In genomic region chr4:57344296-57344695, GRCh38 we compare ENCODE assay signal across 15 cellular contexts.
A peak's percentile ranks its signal among the peaks of the same experiment; 100 is the strongest.
DNase-seq lines count a peak whose midpoint lies in the region; TF ChIP-seq lines count a peak whose summit lies in the region.
"Had no signal": no experiment of that assay in that cellular context is flagged by ENCODE, and none has a peak within 500 bp of the region (broad histone marks: within the 10 kb centered on the region; RNA-seq: fewer than 3 reads in every experiment).

No MANE protein-coding gene starts in this region.

- peak overlapping the region; percentile 6 for H3K4me2 ChIP-seq in GM23248 (ENCODE audit: unreplicated experiment)
- H3K4me2 ChIP-seq: BLaER1 treated with 17β-estradiol and CSF1 and Interleukin-3, amounts not matched to agents 10 nM and 100 nM had no signal

- H3K9ac ChIP-seq in GM23248: no peak overlapping the region
- H3K9ac ChIP-seq: BLaER1 treated with 17β-estradiol and CSF1 and Interleukin-3, amounts not matched to agents 10 nM and 100 nM had no signal

- no peaks in the 10 kb centered on the region for H3K9me3 Mint-ChIP-seq in HFFc6

- no peak for TF ChIP-seq POLR2A in spleen (IDR thresholded peaks at IDR 0.05)

- in situ Hi-C loops in GM23248 (cut with MboI): no loop called here

- H3K9me3 ChIP-seq in GM23248 (ENCODE audit: low read depth) (no peaks in the 10 kb centered on the region), spleen (peaks cover 0 to 3% (median 0%) of the 10 kb centered on the region in 8 donors)
- H3K9me3 ChIP-seq: BLaER1 treated with 17β-estradiol and CSF1 and Interleukin-3, amounts not matched to agents 10 nM and 100 nM had no signal

- H2AFZ ChIP-seq in GM23248: no peak overlapping the region

- H3K27ac ChIP-seq in GM23248 (no peak overlapping the region), spleen (no peak overlapping the region)
- H3K27ac ChIP-seq: BLaER1 treated with 17β-estradiol and CSF1 and Interleukin-3, amounts not matched to agents 10 nM and 100 nM; HL-60 had no signal

- H3K4me1 Mint-ChIP-seq in HFFc6 (ENCODE audit: low read depth): peaks cover 5% of the 10 kb centered on the region; the same call in 1 of the 2 replicates
- H3K4me1 Mint-ChIP-seq: B cell had no signal

- no peak overlapping the region for H3K27ac Mint-ChIP-seq in HFFc6
- H3K27ac Mint-ChIP-seq: B cell; CD8-positive, alpha-beta T cell had no signal

- no peaks in the 10 kb centered on the region for H4K20me1 ChIP-seq in GM23248 (ENCODE audit: insufficient read depth)
- H4K20me1 ChIP-seq: BLaER1 treated with 17β-estradiol and CSF1 and Interleukin-3, amounts not matched to agents 10 nM and 100 nM had no signal

- H3K27me3 ChIP-seq in GM23248 (replicated peaks; ENCODE audit: insufficient read depth) (0 out of 2 replicates have a peak, but pooled peaks cover 7% of the 10 kb centered on the region), spleen (replicated peaks in 1 of 7) (no peaks in the 10 kb centered on the region)
- H3K27me3 ChIP-seq: BLaER1 treated with 17β-estradiol and CSF1 and Interleukin-3, amounts not matched to agents 10 nM and 100 nM had no signal

- H3F3A ChIP-seq in GM23248 (ENCODE audit: insufficient read depth): no peaks in the 10 kb centered on the region; the same call in 1 of the 2 replicates

- WGBS in GM23248 (ENCODE audit: low coverage in 1 of 2, low lambda C conversion rate in 2 of 2, missing lambda C conversion rate in 2 of 2), 2 experiments: 21 to 25% methylated on average over 2 of the region's 2 CpGs
- 57 to 83% (median 71%) methylated on average over 2 of the region's 2 CpGs for WGBS in spleen, 5 donors

- no peaks in the 10 kb centered on the region for H3K79me2 ChIP-seq in GM23248 (ENCODE audit: insufficient read depth)

- no peaks in the 10 kb centered on the region for H3K9me2 ChIP-seq in GM23248 (ENCODE audit: insufficient read depth)

- H3K4me1 ChIP-seq in GM23248 (ENCODE audit: insufficient read depth) (peaks cover 24% of the 10 kb centered on the region), spleen (no peaks in the 10 kb centered on the region)
- H3K4me1 ChIP-seq: BLaER1 treated with 17β-estradiol and CSF1 and Interleukin-3, amounts not matched to agents 10 nM and 100 nM had no signal

- H3K36me3 Mint-ChIP-seq in HFFc6 (ENCODE audit: low read depth): no peaks in the 10 kb centered on the region
- H3K36me3 Mint-ChIP-seq: CD8-positive, alpha-beta T cell had no signal

- TF ChIP-seq CTCF in spleen (IDR thresholded peaks at IDR 0.05 in 8 of 11, conservative IDR thresholded peaks at IDR 0.05 in 3 of 11): no peak
- no peak for TF ChIP-seq CTCF in HFFc6 (IDR thresholded peaks at IDR 0.05)

- H3K27me3 Mint-ChIP-seq in HFFc6 (ENCODE audit: insufficient read depth): peaks cover 5% of the 10 kb centered on the region; the same call in 1 of the 2 replicates
- H3K27me3 Mint-ChIP-seq: B cell had no signal

- no peak overlapping the region for H3K4me3 ChIP-seq in GM23248
- H3K4me3 ChIP-seq in spleen: no peak overlapping the region
- H3K4me3 ChIP-seq: BLaER1 treated with 17β-estradiol and CSF1 and Interleukin-3, amounts not matched to agents 10 nM and 100 nM; K562 had no signal

- DNase-seq in EH (ENCODE audit: low read depth) (peak; percentile 58), GM23248 (peak; percentile 8), RPMI7951 (ENCODE audit: low read depth) (peak; percentile 26), renal cortical epithelial cell (ENCODE audit: low read depth) (peak; percentile 9), HT-29 (ENCODE audit: low spot score) (no peak), spleen (no peak), HFFc6 (no peak)
- DNase-seq: Calu3; CD8-positive, alpha-beta T cell; DMS79 treated with DMSO at 0.1 percent for 48 hours; IMR-90 had no signal

- H3K4me3 Mint-ChIP-seq in HFFc6: no peak overlapping the region
- H3K4me3 Mint-ChIP-seq: B cell; CD8-positive, alpha-beta T cell had no signal

- intact Hi-C loops in spleen (cut with DNase I; ENCODE audit: low total_unique reads): no loop called here

- H3K36me3 ChIP-seq in GM23248 (ENCODE audit: low read depth) (no peaks in the 10 kb centered on the region), spleen (no peaks in the 10 kb centered on the region)
- H3K36me3 ChIP-seq: BLaER1 treated with 17β-estradiol and CSF1 and Interleukin-3, amounts not matched to agents 10 nM and 100 nM had no signal

Comparison
In these comparisons a context has a peak if more than half of its experiments do, and no peak if none do; other contexts are left out.
1. DNase-seq: peak in EH (single experiment), GM23248 (single experiment), RPMI7951 (single experiment) and renal cortical epithelial cell (single experiment); none in HT-29 (single experiment), spleen (single experiment) and HFFc6 (single experiment).